In genomic region chr9:112750111-112750766, GRCh38 we compare ENCODE assay signal across 8 cellular contexts. TPM values are rescaled to one million over a fixed set of nuclear protein-coding genes. Genes with fewer than 3 reads are reported as not detected.
DNase-seq lines count a peak whose midpoint lies in the region; ATAC-seq and TF ChIP-seq lines count a peak whose summit lies in the region.

TSS of gene SNX30 (plus strand) at chr9:112750760. CDS start at chr9:112751002, 242 bp downstream.

- H4K20me1 ChIP-seq in OCI-LY3 (ENCODE audit: insufficient read depth, low read length), result no peaks in the 10 kb centered on the region

- no peaks in the 10 kb centered on the region for H3K27me3 Mint-ChIP-seq in Calu3 (ENCODE audit: unreplicated experiment)

- H3K4me3 Mint-ChIP-seq in Calu3 (ENCODE audit: low read depth, unreplicated experiment), result peak within 1 kb of the TSS; percentile 94

- peaks cover 14% of the 10 kb centered on the region for H3K4me1 ChIP-seq in OCI-LY3 (ENCODE audit: low read length)

- peaks cover 10% of the 10 kb centered on the region for H3K36me3 Mint-ChIP-seq in Calu3 (ENCODE audit: insufficient read depth, unreplicated experiment)

- peaks cover 19% of the 10 kb centered on the region for H3K4me1 Mint-ChIP-seq in Calu3 (ENCODE audit: low read depth, unreplicated experiment)

- peak within 1 kb of the TSS; percentile 95 for H3K4me3 ChIP-seq in OCI-LY3 (ENCODE audit: low read length)
- peak within 1 kb of the TSS; percentile 81 for H3K4me3 ChIP-seq in epithelial cell of proximal tubule (ENCODE audit: low read depth, low read length)

- TF ChIP-seq CTCF in Calu3 (IDR thresholded peaks at IDR 0.05; ENCODE audit: unreplicated experiment) (no peak), OCI-LY3 (IDR thresholded peaks at IDR 0.05; ENCODE audit: low read depth, low read length) (no peak), epithelial cell of proximal tubule (conservative IDR thresholded peaks at IDR 0.05; ENCODE audit: low read depth, low read length) (peak; percentile 9)

- no peaks in the 10 kb centered on the region for H3K9me3 ChIP-seq in OCI-LY3 (ENCODE audit: insufficient read depth, low read length)

- peak within 1 kb of the TSS; percentile 39 for H3K27ac ChIP-seq in OCI-LY3 (ENCODE audit: low read length)

- DNase-seq in Calu3, result peak; percentile 87
- DNase-seq in HT-29 (ENCODE audit: low spot score), result peak; percentile 83
- peak; percentile 84 for DNase-seq in activated T-cell treated with anti-CD3 and anti-CD28 coated beads, Interleukin-2, amount 50 U/mL, for 1 hour
- no peak for DNase-seq in epithelial cell of proximal tubule (ENCODE audit: low read depth)
- DNase-seq in mucosa of gallbladder (ENCODE audit: low spot score), result peak; percentile 90
- peak; percentile 61 for DNase-seq in stimulated activated CD8-positive, alpha-beta memory T cell treated with anti-CD3 and anti-CD28 coated beads, Interleukin-4, amount 100 ng/mL, for 24 hours (ENCODE audit: low read depth)

- no peaks in the 10 kb centered on the region for H3K36me3 ChIP-seq in OCI-LY3 (replicated peaks; ENCODE audit: low read depth, low read length)

- peak within 1 kb of the TSS; percentile 92 for H3K9ac ChIP-seq in OCI-LY3 (ENCODE audit: low read length)

- H3K27ac Mint-ChIP-seq in Calu3 (ENCODE audit: unreplicated experiment), result peak within 1 kb of the TSS; percentile 81

- no peaks in the 10 kb centered on the region for H3K9me3 Mint-ChIP-seq in Calu3 (ENCODE audit: low read depth, unreplicated experiment)

- peak within 1 kb of the TSS; percentile 98 for H2AFZ ChIP-seq in OCI-LY3 (ENCODE audit: low read depth, low read length)

- TSS peak; percentile 90 for BruUV-seq in Calu3 (replicated peaks; lab: Mats Ljungman, UMichigan)

- intact Hi-C loops in Calu3 (cut with micrococcal nuclease; ENCODE audit: unreplicated experiment), result loop anchor here (5.0 kb wide), 2 partner anchors 33 to 42 kb away; partner anchors contain the start of gene INIP

- peak within 1 kb of the TSS; percentile 97 for H3K4me2 ChIP-seq in OCI-LY3 (ENCODE audit: low read length)

- CTCF ChIA-PET in Calu3 (lab: Charles Lee), result interaction anchor here (0.6 kb wide), 1 partner anchor 34 kb away, joined by 6 read pairs; no protein-coding TSS in a partner anchor

- H3K79me2 ChIP-seq in OCI-LY3 (ENCODE audit: low read length), result 0 out of 2 replicates have a peak, but pooled peaks cover 9% of the 10 kb centered on the region

- ATAC-seq in GM21360 (IDR thresholded peaks at IDR 0.05; ENCODE audit: unreplicated experiment), result peak; percentile 74

- no peaks in the 10 kb centered on the region for H3K27me3 ChIP-seq in OCI-LY3 (ENCODE audit: low read depth, low read length)

RNA-seq across cellular contexts. Expression of gene SNX30, which starts in this region (rescaled TPM):
- total RNA-seq in Calu3 (2022) (7.9 and 8.7 TPM in 2 replicates), epithelial cell of proximal tubule (6.1 and 6.9 TPM in 2 replicates), mucosa of gallbladder (8.9 TPM)
- total RNA-seq in HT-29 (2014; rRNA removed; shearing (Covaris generic)), result 2.8 and 3.2 TPM in 2 replicates
